In the genomic region with DNA sequence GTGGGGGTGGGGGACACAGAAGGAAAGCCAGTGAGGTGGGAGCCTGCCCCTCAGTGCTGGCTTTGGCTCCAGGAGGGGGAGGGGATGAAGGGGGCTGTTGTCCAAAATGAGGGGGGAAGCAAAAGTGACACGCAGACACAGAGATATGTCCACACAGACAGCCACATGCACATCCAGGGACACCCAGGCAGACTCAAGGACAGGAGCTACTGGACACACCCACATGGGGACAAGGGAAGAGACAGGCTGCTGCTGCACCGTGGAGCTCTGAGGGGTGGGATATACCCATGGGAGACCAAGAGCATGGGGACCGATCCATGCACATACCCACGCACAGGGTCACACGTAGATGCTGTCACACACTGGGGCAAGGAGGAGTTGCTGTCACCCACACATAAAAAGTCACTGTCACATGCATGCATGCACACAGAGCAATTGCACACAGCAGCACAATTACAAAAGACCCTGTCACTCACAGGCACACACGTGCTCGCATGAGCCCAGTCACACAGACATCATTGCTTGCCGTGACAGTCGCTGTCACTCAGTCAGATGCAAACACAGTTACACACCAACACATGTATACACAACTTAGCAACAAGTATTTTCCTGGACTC, we compare ENCODE assay signal across 6 cellular contexts. TPM values are rescaled to one million over a fixed set of nuclear protein-coding genes. Genes with fewer than 3 reads are reported as not detected.
DNase-seq lines count a peak whose midpoint lies in the region; ATAC-seq, FAIRE-seq and TF ChIP-seq lines count a peak whose summit lies in the region.

No MANE protein-coding gene starts in this region.

- no peaks in the 10 kb centered on the region for H3K36me3 Mint-ChIP-seq in activated naive CD8-positive, alpha-beta T cell treated with anti-CD3 and anti-CD28 coated beads, Interleukin-2, amount 10 ng/mL, durations not matched to agents 7 days and 5 days

- DNase-seq in GM12891 (ENCODE audit: insufficient read length, low spot score): no peak
- no peak for DNase-seq in activated naive CD8-positive, alpha-beta T cell treated with anti-CD3 and anti-CD28 coated beads, Interleukin-2, amount 10 ng/mL, durations not matched to agents 7 days and 5 days
- no peak for DNase-seq in mucosa of gallbladder (ENCODE audit: low spot score)
- DNase-seq in NCI-H1436 (lab: John Stamatoyannopoulos, UW): no peak
- DNase-seq in GM19240 (ENCODE audit: insufficient read length, low spot score): no peak

- peak; percentile 76 for FAIRE-seq in GM12891 (lab: Jason Lieb, UNC)

- no peaks in the 10 kb centered on the region for H3K9me3 ChIP-seq in mesodermal cell (ENCODE audit: control insufficient read depth, low read length)

- H3K4me1 ChIP-seq in mesodermal cell (ENCODE audit: control insufficient read depth, insufficient read depth, low read length, poor library complexity, severe bottlenecking): peaks cover 27% of the 10 kb centered on the region

- POLR2A ChIA-PET in activated naive CD8-positive, alpha-beta T cell treated with anti-CD3 and anti-CD28 coated beads, Interleukin-2, amount 10 ng/mL, durations not matched to agents 7 days and 5 days (lab: Charles Lee): interaction anchor here (1.2 to 1.5 kb wide), 3 partner anchors 10 to 49 kb away, joined by 3 to 8 read pairs (median 5); partner anchors contain the start of gene MED24

- H3K27ac Mint-ChIP-seq in activated naive CD8-positive, alpha-beta T cell treated with anti-CD3 and anti-CD28 coated beads, Interleukin-2, amount 10 ng/mL, durations not matched to agents 7 days and 5 days: peak overlapping the region; percentile 64

- no peaks in the 10 kb centered on the region for H3K9me3 Mint-ChIP-seq in activated naive CD8-positive, alpha-beta T cell treated with anti-CD3 and anti-CD28 coated beads, Interleukin-2, amount 10 ng/mL, durations not matched to agents 7 days and 5 days

- 53 to 71% methylated on average over 5 to 8 of the region's 9 CpGs for WGBS in mesodermal cell (ENCODE audit: insufficient coverage in 2 of 2), 2 experiments

- peaks cover 40% of the 10 kb centered on the region for H3K4me1 Mint-ChIP-seq in activated naive CD8-positive, alpha-beta T cell treated with anti-CD3 and anti-CD28 coated beads, Interleukin-2, amount 10 ng/mL, durations not matched to agents 7 days and 5 days

- no peak for ATAC-seq in activated naive CD8-positive, alpha-beta T cell treated with anti-CD3 and anti-CD28 coated beads, Interleukin-2, amount 10 ng/mL, durations not matched to agents 7 days and 5 days (ENCODE audit: low read depth)

- no peaks in the 10 kb centered on the region for H3K36me3 ChIP-seq in mesodermal cell (ENCODE audit: control insufficient read depth, insufficient read depth, low read length)

- peaks cover 30% of the 10 kb centered on the region for H3K27me3 Mint-ChIP-seq in activated naive CD8-positive, alpha-beta T cell treated with anti-CD3 and anti-CD28 coated beads, Interleukin-2, amount 10 ng/mL, durations not matched to agents 7 days and 5 days

- TF ChIP-seq POLR2A in GM12891 (IDR thresholded peaks at IDR 0.05; ENCODE audit: low read depth, low read length): no peak

- no peak overlapping the region for H3K27ac ChIP-seq in mesodermal cell (ENCODE audit: low read depth, low read length, severe bottlenecking)

- peak overlapping the region; percentile 86 for H3K4me3 Mint-ChIP-seq in activated naive CD8-positive, alpha-beta T cell treated with anti-CD3 and anti-CD28 coated beads, Interleukin-2, amount 10 ng/mL, durations not matched to agents 7 days and 5 days

- peak overlapping the region; percentile 83 for H3K4me3 ChIP-seq in mesodermal cell (ENCODE audit: extremely low read depth, insufficient read depth, low read length, poor library complexity, severe bottlenecking)

TF ChIP-seq in GM12891, 5 proteins besides CTCF, POLR2A, EP300 and RAD21:
- TF ChIP-seq TAF1 (IDR thresholded peaks at IDR 0.05; ENCODE audit: low read depth, low read length): no peak
- TF ChIP-seq SPI1 (IDR thresholded peaks at IDR 0.05; ENCODE audit: low read depth, low read length): no peak
- peak; percentile 52; the same call in 1 of the 2 replicates for TF ChIP-seq POU2F2 (IDR thresholded peaks at IDR 0.05; ENCODE audit: low read depth, low read length)
- TF ChIP-seq PAX5 (IDR thresholded peaks at IDR 0.05; ENCODE audit: insufficient read depth, low read length, severe bottlenecking): no peak
- no peak for TF ChIP-seq POLR2AphosphoS5 (IDR thresholded peaks at IDR 0.05; ENCODE audit: low read depth, low read length)
TF ChIP-seq in GM12891: peak in this region for 1.

RNA-seq across cellular contexts. Expression of gene THRA, which starts 1.3 kb away (rescaled TPM):
- 1.9 TPM for polyA plus RNA-seq in GM12891 (2012; ENCODE audit: low read depth, missing spikeins)
- 10 to 100 TPM; 19.9 to 20.3 TPM for total RNA-seq in activated naive CD8-positive, alpha-beta T cell treated with anti-CD3 and anti-CD28 coated beads, Interleukin-2, amount 10 ng/mL, durations not matched to agents 7 days and 5 days
- 20.7 TPM for polyA plus RNA-seq in mesodermal cell (2013, experiment 1 of 2)
- polyA plus RNA-seq in mesodermal cell (2013, experiment 2 of 2): 21.5 TPM
- total RNA-seq in mucosa of gallbladder: 78.7 TPM

RNA-seq across cellular contexts. Expression of gene MED24, which starts 9.8 kb away (rescaled TPM):
- 41.6 TPM for polyA plus RNA-seq in GM12891 (2012; ENCODE audit: low read depth, missing spikeins)
- 10 to 100 TPM; 87.0 to 89.9 TPM for total RNA-seq in activated naive CD8-positive, alpha-beta T cell treated with anti-CD3 and anti-CD28 coated beads, Interleukin-2, amount 10 ng/mL, durations not matched to agents 7 days and 5 days
- 73.9 TPM for polyA plus RNA-seq in mesodermal cell (2013, experiment 1 of 2)
- 73.6 TPM for polyA plus RNA-seq in mesodermal cell (2013, experiment 2 of 2)
- 74.2 TPM for total RNA-seq in mucosa of gallbladder

RNA-seq across cellular contexts. Expression of gene NR1D1, which starts 36.4 kb away (rescaled TPM):
- polyA plus RNA-seq in GM12891 (2012; ENCODE audit: low read depth, missing spikeins): 1.6 TPM
- 1 to 10 TPM; 5.0 to 5.8 TPM for total RNA-seq in activated naive CD8-positive, alpha-beta T cell treated with anti-CD3 and anti-CD28 coated beads, Interleukin-2, amount 10 ng/mL, durations not matched to agents 7 days and 5 days
- polyA plus RNA-seq in mesodermal cell (2013, experiment 1 of 2): 8.1 TPM
- polyA plus RNA-seq in mesodermal cell (2013, experiment 2 of 2): 6.0 TPM
- total RNA-seq in mucosa of gallbladder: 34.7 TPM

RNA-seq across cellular contexts. Expression of gene CSF3, which starts 48.8 kb away (rescaled TPM):
- 0.24 TPM for polyA plus RNA-seq in GM12891 (2012; ENCODE audit: low read depth, missing spikeins)
- total RNA-seq in activated naive CD8-positive, alpha-beta T cell treated with anti-CD3 and anti-CD28 coated beads, Interleukin-2, amount 10 ng/mL, durations not matched to agents 7 days and 5 days: not detected
- polyA plus RNA-seq in mesodermal cell (2013, experiment 1 of 2): not detected
- polyA plus RNA-seq in mesodermal cell (2013, experiment 2 of 2): not detected
- total RNA-seq in mucosa of gallbladder: not detected

RNA-seq across cellular contexts. Expression of gene MSL1, which starts 57.7 kb away (rescaled TPM):
- polyA plus RNA-seq in GM12891 (2012; ENCODE audit: low read depth, missing spikeins): 42.1 TPM
- total RNA-seq in activated naive CD8-positive, alpha-beta T cell treated with anti-CD3 and anti-CD28 coated beads, Interleukin-2, amount 10 ng/mL, durations not matched to agents 7 days and 5 days: 100 to 1,000 TPM; 107 to 110 TPM
- polyA plus RNA-seq in mesodermal cell (2013, experiment 1 of 2): 81.0 TPM
- 79.8 TPM for polyA plus RNA-seq in mesodermal cell (2013, experiment 2 of 2)
- total RNA-seq in mucosa of gallbladder: 90.9 TPM
